Comparison of ENCODE assay signal across 25 cellular contexts in genomic region chr21:26684866-26685265, GRCh38.
"Had no signal": no experiment of that assay in that cellular context is flagged by ENCODE, and none has a peak within 500 bp of the region (broad histone marks: within the 10 kb centered on the region; RNA-seq: fewer than 3 reads in every experiment).

No MANE protein-coding gene starts in this region.

- H3K4me3 Mint-ChIP-seq: activated CD4-positive, alpha-beta T cell treated with anti-CD3 and anti-CD28 coated beads, Interleukin-2, amount 10 ng/mL, durations not matched to agents 24 days and 14 days; activated CD8-positive, alpha-beta memory T cell treated with anti-CD3 and anti-CD28 coated beads, Interleukin-2, amount 10 ng/mL, durations not matched to agents 7 days and 5 days; activated naive CD4-positive, alpha-beta T cell treated with anti-CD3 and anti-CD28 coated beads, Interleukin-2, amount 50 U/mL, for 24 hours; activated T-cell treated with anti-CD3 and anti-CD28 coated beads, Interleukin-2, amount 50 U/mL, for 24 hours; activated T-helper 1 cell treated with anti-CD3 and anti-CD28 coated beads, Interleukin-12 subunit alpha, Interleukin-12 subunit beta, Interleukin-2, Interleukin-4 antibody, amounts not matched to agents 30 ng/mL and 10 ng/mL and 1 ng/mL, durations not matched to agents 14 hours and 24 hours and 36 hours; central memory CD8-positive, alpha-beta T cell; T-cell had no signal

- H3K4me2 ChIP-seq: KMS-11 had no signal

- H3K27me3 ChIP-seq: Peyer's patch had no signal

- H3K4me1 ChIP-seq: Peyer's patch had no signal

- H3K27me3 Mint-ChIP-seq: activated CD4-positive, alpha-beta T cell treated with anti-CD3 and anti-CD28 coated beads, Interleukin-2, amount 10 ng/mL, durations not matched to agents 24 days and 14 days; activated CD8-positive, alpha-beta memory T cell treated with anti-CD3 and anti-CD28 coated beads, Interleukin-2, amount 10 ng/mL, durations not matched to agents 7 days and 5 days; activated T-cell treated with anti-CD3 and anti-CD28 coated beads, Interleukin-2, amount 50 U/mL, for 24 hours; central memory CD8-positive, alpha-beta T cell had no signal

- H3K9ac ChIP-seq: KMS-11 had no signal

- H3K4me3 ChIP-seq: Peyer's patch had no signal

- H3K36me3 Mint-ChIP-seq: activated CD8-positive, alpha-beta memory T cell treated with anti-CD3 and anti-CD28 coated beads, Interleukin-2, amount 10 ng/mL, durations not matched to agents 7 days and 5 days; activated naive CD4-positive, alpha-beta T cell treated with anti-CD3 and anti-CD28 coated beads, Interleukin-2, amount 50 U/mL, for 24 hours had no signal

- H3K9me3 Mint-ChIP-seq: activated T-cell treated with anti-CD3 and anti-CD28 coated beads, Interleukin-2, amount 50 U/mL, for 24 hours; central memory CD8-positive, alpha-beta T cell had no signal

- H3K27ac Mint-ChIP-seq: activated CD4-positive, alpha-beta T cell treated with anti-CD3 and anti-CD28 coated beads, Interleukin-2, amount 10 ng/mL, durations not matched to agents 24 days and 14 days; activated CD8-positive, alpha-beta memory T cell treated with anti-CD3 and anti-CD28 coated beads, Interleukin-2, amount 10 ng/mL, durations not matched to agents 7 days and 5 days; activated naive CD4-positive, alpha-beta T cell treated with anti-CD3 and anti-CD28 coated beads, Interleukin-2, amount 50 U/mL, for 24 hours; activated T-cell treated with anti-CD3 and anti-CD28 coated beads, Interleukin-2, amount 50 U/mL, for 24 hours; activated T-helper 1 cell treated with anti-CD3 and anti-CD28 coated beads, Interleukin-12 subunit alpha, Interleukin-12 subunit beta, Interleukin-2, Interleukin-4 antibody, amounts not matched to agents 30 ng/mL and 10 ng/mL and 1 ng/mL, durations not matched to agents 14 hours and 24 hours and 36 hours; T-cell had no signal

- H3K27ac ChIP-seq: KMS-11, Peyer's patch, WERI-Rb-1 had no signal

- DNase-seq: activated CD4-positive, alpha-beta T cell treated with anti-CD3 and anti-CD28 coated beads, Interleukin-2, amount 10 ng/mL, durations not matched to agents 24 days and 14 days; activated CD4-positive, alpha-beta T cell treated with anti-CD3 and anti-CD28 coated beads, Interleukin-2, amount 50 U/mL, for 48 hours; activated CD8-positive, alpha-beta memory T cell treated with anti-CD3 and anti-CD28 coated beads, Interleukin-2, amount 10 ng/mL, durations not matched to agents 7 days and 5 days; activated effector memory CD4-positive, alpha-beta T cell treated with Interleukin-2 at 50 U/mL for 16 hours; activated naive CD4-positive, alpha-beta T cell; activated T-cell treated with anti-CD3 and anti-CD28 coated beads, Interleukin-2, amount 50 U/mL, for 24 hours; aorta; MV-4-11; NCI-H1092 treated with DMSO at 0.1 percent for 48 hours; NCI-H1417 treated with DMSO at 0.1 percent for 48 hours; NCI-H1694; NCI-H2029; NCI-H345; NCI-H510A; NCI-H69; NK-92 treated with Interleukin-12 subunit alpha and Interleukin-12 subunit beta, amount 100 ng/mL, for 24 hours; Peyer's patch; SHP77 treated with DMSO at 0.1 percent for 48 hours; T-cell; WERI-Rb-1 had no signal

- H3K4me1 Mint-ChIP-seq: activated CD8-positive, alpha-beta memory T cell treated with anti-CD3 and anti-CD28 coated beads, Interleukin-2, amount 10 ng/mL, durations not matched to agents 7 days and 5 days; central memory CD8-positive, alpha-beta T cell had no signal

- H3K36me3 ChIP-seq: Peyer's patch, WERI-Rb-1 had no signal

- ATAC-seq: activated CD4-positive, CD25-positive, alpha-beta regulatory T cell treated with anti-CD3 and anti-CD28 coated beads, Interleukin-2, amount 50 U/mL, for 24 hours; activated CD8-positive, alpha-beta memory T cell treated with anti-CD3 and anti-CD28 coated beads, Interleukin-2, amount 10 ng/mL, durations not matched to agents 7 days and 5 days; T-cell had no signal
